9 cellular contexts compared by ENCODE assay signal in the genomic region with DNA sequence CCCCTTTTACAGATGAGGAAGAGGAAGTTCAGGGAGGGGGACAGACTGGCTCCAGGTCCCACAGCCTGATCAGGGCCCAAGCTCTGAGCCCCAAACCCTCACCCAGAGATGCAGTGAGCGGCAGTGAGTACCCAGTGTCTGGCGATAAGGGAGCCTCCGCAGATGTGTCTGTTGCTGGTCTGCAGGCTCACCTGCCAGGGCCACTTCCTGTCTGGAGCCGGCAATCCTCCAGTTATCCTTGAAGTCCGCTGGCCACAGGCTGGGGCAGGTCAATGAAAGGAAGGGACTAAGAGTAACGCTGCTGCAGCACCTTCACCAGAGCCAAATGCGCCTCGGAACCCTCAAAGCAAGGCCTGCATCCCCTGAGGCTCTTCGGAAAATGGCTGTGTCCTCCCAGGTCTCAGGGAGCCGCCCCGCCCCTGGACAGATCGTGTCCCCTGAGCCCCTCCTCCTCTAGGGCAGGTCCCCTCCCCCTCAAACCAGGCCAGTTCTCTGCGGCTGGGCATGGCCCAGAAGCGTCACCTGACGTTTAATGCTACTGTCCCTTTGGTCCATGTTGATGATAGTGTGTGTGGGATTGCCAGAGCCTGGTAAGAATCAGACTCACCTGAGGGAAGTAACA. TPM values are rescaled to one million over a fixed set of nuclear protein-coding genes. Genes with fewer than 3 reads are reported as not detected.
DNase-seq lines count a peak whose midpoint lies in the region; ATAC-seq and TF ChIP-seq lines count a peak whose summit lies in the region.
"Had no signal": no experiment of that assay in that cellular context is flagged by ENCODE, and none has a peak within 500 bp of the region (broad histone marks: within the 10 kb centered on the region; RNA-seq: fewer than 3 reads in every experiment).

No MANE protein-coding gene starts in this region.

- H3K27me3 Mint-ChIP-seq in activated CD8-positive, alpha-beta memory T cell treated with anti-CD3 and anti-CD28 coated beads, Interleukin-2, amount 10 ng/mL, durations not matched to agents 7 days and 5 days = peaks cover 18% of the 10 kb centered on the region

- H3K4ac ChIP-seq in mesenchymal stem cell (ENCODE audit: low read depth in 1 of 2, low read length in 2 of 2) = no peak overlapping the region

- no peak for TF ChIP-seq POLR2A in tibial nerve (IDR thresholded peaks at IDR 0.05)

- no peak for DNase-seq in activated CD8-positive, alpha-beta memory T cell treated with anti-CD3 and anti-CD28 coated beads, Interleukin-2, amount 10 ng/mL, durations not matched to agents 7 days and 5 days
- no peak for DNase-seq in activated CD8-positive, alpha-beta memory T cell treated with anti-CD3 and anti-CD28 coated beads, Interleukin-2, amount 50 U/mL, for 48 hours
- DNase-seq in mesenchymal stem cell = no peak
- no peak for DNase-seq in tibial nerve (ENCODE audit: low spot score in 2 of 2)
- DNase-seq in amniotic stem cell (lab: John Stamatoyannopoulos, UW) = no peak
- no peak for DNase-seq in stimulated activated naive CD8-positive, alpha-beta T cell treated with anti-CD3 and anti-CD28 coated beads, Interleukin-15, Interleukin-2, amounts not matched to agents 100 U/mL and 50 U/mL, for 24 hours
- DNase-seq: NCI-H1436 treated with DMSO at 0.1 percent for 48 hours had no signal

- H3K79me1 ChIP-seq in mesenchymal stem cell (replicated peaks; ENCODE audit: low read length, poor library complexity, severe bottlenecking) = no peaks in the 10 kb centered on the region

- H2BK120ac ChIP-seq in mesenchymal stem cell (ENCODE audit: low read depth, low read length) = no peak overlapping the region

- no peak for TF ChIP-seq EP300 in tibial nerve (IDR thresholded peaks at IDR 0.05)

- no peak overlapping the region for H2BK5ac ChIP-seq in mesenchymal stem cell (ENCODE audit: low read depth, low read length, poor library complexity, severe bottlenecking)

- peaks cover 4% of the 10 kb centered on the region for H3K4me1 ChIP-seq in ectodermal cell (ENCODE audit: control insufficient read depth, insufficient read depth, low read length)
- peaks cover 9% of the 10 kb centered on the region for H3K4me1 ChIP-seq in mesenchymal stem cell (ENCODE audit: control insufficient read depth, insufficient read depth, low read depth, low read length)
- H3K4me1 ChIP-seq in tibial nerve = peaks cover 0 to 15% (median 2%) of the 10 kb centered on the region in 4 donors

- no peak overlapping the region for H3K9ac ChIP-seq in mesenchymal stem cell (ENCODE audit: low read length)

- H2BK15ac ChIP-seq in mesenchymal stem cell (ENCODE audit: low read depth, poor library complexity, severe bottlenecking) = no peak overlapping the region

- WGBS in ectodermal cell, 2 experiments = 49 to 52% methylated on average over 15 of the region's 15 CpGs
- WGBS in mesenchymal stem cell = 41% methylated on average over 10 of the region's 15 CpGs
- 38 to 47% methylated on average over 13 to 14 of the region's 15 CpGs for WGBS in tibial nerve, 2 donors

- no peak overlapping the region for H3K4me3 Mint-ChIP-seq in activated CD8-positive, alpha-beta memory T cell treated with anti-CD3 and anti-CD28 coated beads, Interleukin-2, amount 10 ng/mL, durations not matched to agents 7 days and 5 days

- no peak overlapping the region for H2AK5ac ChIP-seq in mesenchymal stem cell (ENCODE audit: low read length, severe bottlenecking)

- H3K27ac Mint-ChIP-seq in activated CD8-positive, alpha-beta memory T cell treated with anti-CD3 and anti-CD28 coated beads, Interleukin-2, amount 10 ng/mL, durations not matched to agents 7 days and 5 days = no peak overlapping the region

- H3K4me3 ChIP-seq in ectodermal cell (ENCODE audit: insufficient read depth, low read depth, low read length) (peak overlapping the region; percentile 39), mesenchymal stem cell (ENCODE audit: insufficient read depth in 1 of 2, low read depth in 1 of 2, low read length in 2 of 2) (no peak overlapping the region), tibial nerve (peak overlapping the region in 3 of 4 donors; percentile 20 to 44 (median 35))

- TF ChIP-seq CTCF in tibial nerve (IDR thresholded peaks at IDR 0.05) = no peak

- H4K8ac ChIP-seq in mesenchymal stem cell (ENCODE audit: low read length) = no peak overlapping the region

- peaks cover 16% of the 10 kb centered on the region for H3K4me1 Mint-ChIP-seq in activated CD8-positive, alpha-beta memory T cell treated with anti-CD3 and anti-CD28 coated beads, Interleukin-2, amount 10 ng/mL, durations not matched to agents 7 days and 5 days

- no peak overlapping the region for H2AFZ ChIP-seq in mesenchymal stem cell (ENCODE audit: low read depth, low read length)

- no peaks in the 10 kb centered on the region for H3K36me3 ChIP-seq in ectodermal cell (ENCODE audit: control insufficient read depth, insufficient read depth, low read length)
- no peaks in the 10 kb centered on the region for H3K36me3 ChIP-seq in mesenchymal stem cell (ENCODE audit: control insufficient read depth in 1 of 2, insufficient read depth in 2 of 2, low read depth in 1 of 2, low read length in 2 of 2)
- H3K36me3 ChIP-seq in tibial nerve = no peaks in the 10 kb centered on the region

- CTCF ChIA-PET in activated CD8-positive, alpha-beta memory T cell treated with anti-CD3 and anti-CD28 coated beads, Interleukin-2, amount 10 ng/mL, durations not matched to agents 7 days and 5 days (lab: Charles Lee) = interaction anchor here (1.9 to 2.1 kb wide), 2 partner anchors 9 to 34 kb away, joined by 4 read pairs; no protein-coding TSS in a partner anchor

- H2BK12ac ChIP-seq in mesenchymal stem cell (ENCODE audit: low read length in 2 of 2) = no peak overlapping the region

- no peak overlapping the region for H3K14ac ChIP-seq in mesenchymal stem cell (ENCODE audit: low read length in 2 of 2)

- H3K18ac ChIP-seq in mesenchymal stem cell (ENCODE audit: low read depth in 1 of 2, low read length in 2 of 2) = no peak overlapping the region

- peaks cover 23% of the 10 kb centered on the region for H3K27me3 ChIP-seq in ectodermal cell (ENCODE audit: control insufficient read depth, insufficient read depth, low read length, poor library complexity, severe bottlenecking)
- H3K27me3 ChIP-seq in mesenchymal stem cell (ENCODE audit: control insufficient read depth in 1 of 2, insufficient read depth in 1 of 2, low read length in 2 of 2) = peaks cover 36 to 48% of the 10 kb centered on the region in 2 experiments
- H3K27me3 ChIP-seq in tibial nerve = peaks cover 0 to 23% of the 10 kb centered on the region in 2 donors

- H3K9me3 ChIP-seq in ectodermal cell (ENCODE audit: control insufficient read depth, low read length) (no peaks in the 10 kb centered on the region), mesenchymal stem cell (ENCODE audit: control insufficient read depth, low read length) (peaks cover 17% of the 10 kb centered on the region), tibial nerve (no peaks in the 10 kb centered on the region)

- no peaks in the 10 kb centered on the region for H3K36me3 Mint-ChIP-seq in activated CD8-positive, alpha-beta memory T cell treated with anti-CD3 and anti-CD28 coated beads, Interleukin-2, amount 10 ng/mL, durations not matched to agents 7 days and 5 days

- H4K91ac ChIP-seq in mesenchymal stem cell (ENCODE audit: low read length) = no peak overlapping the region

- ATAC-seq in activated CD8-positive, alpha-beta memory T cell treated with anti-CD3 and anti-CD28 coated beads, Interleukin-2, amount 10 ng/mL, durations not matched to agents 7 days and 5 days = peak; percentile 26
- ATAC-seq in stimulated activated naive CD8-positive, alpha-beta T cell treated with anti-CD3 and anti-CD28 coated beads, Interleukin-15, Interleukin-2, amounts not matched to agents 100 U/mL and 50 U/mL, for 24 hours = no peak
- ATAC-seq in GM21786 (IDR thresholded peaks at IDR 0.05; ENCODE audit: unreplicated experiment) = no peak

- H3K9me3 Mint-ChIP-seq in activated CD8-positive, alpha-beta memory T cell treated with anti-CD3 and anti-CD28 coated beads, Interleukin-2, amount 10 ng/mL, durations not matched to agents 7 days and 5 days (ENCODE audit: low read depth) = no peaks in the 10 kb centered on the region

- H3K4me2 ChIP-seq in mesenchymal stem cell (ENCODE audit: low read length, poor library complexity, severe bottlenecking) = peak overlapping the region; percentile 80

- H3K27ac ChIP-seq in ectodermal cell (ENCODE audit: insufficient read depth, low read depth, low read length, poor library complexity, severe bottlenecking) (no peak overlapping the region), mesenchymal stem cell (ENCODE audit: low read length, poor library complexity, severe bottlenecking) (no peak overlapping the region), tibial nerve (no peak overlapping the region)

- no peak overlapping the region for H3K23ac ChIP-seq in mesenchymal stem cell (ENCODE audit: low read length in 2 of 2)

RNA-seq across cellular contexts. Expression of a gene that starts 51.5 kb away (rescaled TPM):
- not detected for total RNA-seq in activated CD8-positive, alpha-beta memory T cell treated with anti-CD3 and anti-CD28 coated beads, Interleukin-2, amount 10 ng/mL, durations not matched to agents 7 days and 5 days
- not detected for polyA plus RNA-seq in ectodermal cell (2013, experiment 1 of 4)
- 0.36 TPM for polyA plus RNA-seq in ectodermal cell (2013, experiment 2 of 4)
- polyA plus RNA-seq in ectodermal cell (2013, experiment 3 of 4) = 0.80 TPM
- polyA plus RNA-seq in ectodermal cell (2013, experiment 4 of 4) = 0.49 TPM
- 0.25 TPM for polyA plus RNA-seq in mesenchymal stem cell (2013, experiment 1 of 2)
- polyA plus RNA-seq in mesenchymal stem cell (2013, experiment 2 of 2) = 0.14 TPM
- 10 to 100 TPM in 1 of 4 donors, 1 to 10 TPM in 3; 5.4 to 17.1 (median 8.6) TPM for total RNA-seq in tibial nerve

Comparison
In these comparisons a context has a peak if more than half of its experiments do, and no peak if none do; other contexts are left out.
1. H3K4me3 ChIP-seq: peak in ectodermal cell (single experiment) and tibial nerve (3 of 4); none in mesenchymal stem cell (0 of 2).
2. RNA of a gene that starts 51.5 kb away (total RNA-seq): 5.4 to 17.1 TPM in tibial nerve; not detected in activated CD8-positive, alpha-beta memory T cell treated with anti-CD3 and anti-CD28 coated beads, Interleukin-2, amount 10 ng/mL, durations not matched to agents 7 days and 5 days; every median in the first group is over 4 times any median in the second.